12 cellular contexts compared by ENCODE assay signal in genomic region chr5:107557051-107557658, GRCh38.
DNase-seq lines count a peak whose midpoint lies in the region; ATAC-seq and TF ChIP-seq lines count a peak whose summit lies in the region.
"Had no signal": no experiment of that assay in that cellular context is flagged by ENCODE, and none has a peak within 500 bp of the region (broad histone marks: within the 10 kb centered on the region; RNA-seq: fewer than 3 reads in every experiment).

No MANE protein-coding gene starts in this region.

- no peaks in the 10 kb centered on the region for H3K27me3 Mint-ChIP-seq in nephron progenitor cell (ENCODE audit: low read depth, poor library complexity)
- H3K27me3 Mint-ChIP-seq in natural killer cell treated with Interleukin-12 subunit alpha and Interleukin-12 subunit beta and Interleukin-15 and Interleukin-18, amount 100 ng/mL, for 72 hours: peaks cover 0 to 3% of the 10 kb centered on the region in 2 donors

- H3K36me3 ChIP-seq in OCI-LY7 (ENCODE audit: insufficient read depth, low read length): no peaks in the 10 kb centered on the region; the same call in 1 of the 2 replicates
- H3K36me3 ChIP-seq: WERI-Rb-1 had no signal

- H3K27ac Mint-ChIP-seq in nephron progenitor cell: peak overlapping the region; percentile 15
- no peak overlapping the region for H3K27ac Mint-ChIP-seq in natural killer cell treated with Interleukin-12 subunit alpha and Interleukin-12 subunit beta and Interleukin-15 and Interleukin-18, amount 100 ng/mL, for 72 hours

- H3K79me2 ChIP-seq in OCI-LY7 (ENCODE audit: insufficient read depth, low read depth, low read length): no peaks in the 10 kb centered on the region

- no peak overlapping the region for H3K4me3 Mint-ChIP-seq in nephron progenitor cell
- H3K4me3 Mint-ChIP-seq in natural killer cell treated with Interleukin-12 subunit alpha and Interleukin-12 subunit beta and Interleukin-15 and Interleukin-18, amount 100 ng/mL, for 72 hours: no peak overlapping the region

- POLR2A ChIA-PET in OCI-LY7 (lab: Charles Lee): interaction anchor here (0.5 to 15.0 kb wide), 7 partner anchors 9 to 379 kb away, joined by 3 to 218 read pairs (median 3); no protein-coding TSS in a partner anchor

- no peak for TF ChIP-seq CTCF in OCI-LY7 (conservative IDR thresholded peaks at IDR 0.05; ENCODE audit: low read length)
- TF ChIP-seq CTCF in nephron progenitor cell (IDR thresholded peaks at IDR 0.05): no peak

- no TSS peak for BruUV-seq in OCI-LY7 (replicated peaks; lab: Mats Ljungman, UMichigan)

- DNase-seq in ELF-1 (ENCODE audit: low read depth, low spot score): peak; percentile 88
- no peak for DNase-seq in OCI-LY7 (ENCODE audit: low spot score)
- no peak for DNase-seq in epithelial cell of prostate (ENCODE audit: low read depth, low spot score)
- DNase-seq in nephron progenitor cell: peak; percentile 21
- DNase-seq in globus pallidus (ENCODE audit: low spot score): no peak
- DNase-seq in NOMO-1 treated with DMSO at 0.1 percent for 48 hours (lab: John Stamatoyannopoulos, UW; ENCODE audit: unreplicated experiment): no peak
- DNase-seq in natural killer cell treated with Interleukin-12 subunit alpha and Interleukin-12 subunit beta and Interleukin-15 and Interleukin-18, amount 100 ng/mL, for 72 hours (ENCODE audit: low spot score): no peak
- DNase-seq in NCI-H1436 (lab: John Stamatoyannopoulos, UW): no peak
- DNase-seq: hippocampal formation, NCI-H187 treated with DMSO at 0.1 percent for 48 hours, WERI-Rb-1 had no signal

- H3K4me1 Mint-ChIP-seq in nephron progenitor cell: peaks cover 53% of the 10 kb centered on the region
- H3K4me1 Mint-ChIP-seq in natural killer cell treated with Interleukin-12 subunit alpha and Interleukin-12 subunit beta and Interleukin-15 and Interleukin-18, amount 100 ng/mL, for 72 hours (ENCODE audit: low read depth in 2 of 2): peaks cover 5% of the 10 kb centered on the region in 2 donors

- intact Hi-C loops in OCI-LY7 (cut with micrococcal nuclease; ENCODE audit: unreplicated experiment): no loop called here

- peaks cover 46% of the 10 kb centered on the region for H3K4me1 ChIP-seq in OCI-LY7 (ENCODE audit: insufficient read depth, low read length, poor library complexity, severe bottlenecking)

- no peak overlapping the region for H3K27ac ChIP-seq in OCI-LY7 (ENCODE audit: low read depth, low read length, poor library complexity, severe bottlenecking)
- peak overlapping the region; percentile 15 for H3K27ac ChIP-seq in epithelial cell of prostate
- H3K27ac ChIP-seq: skin epidermis, WERI-Rb-1 had no signal

- peaks cover 10% of the 10 kb centered on the region; the same call in 1 of the 2 replicates for H3K9me3 ChIP-seq in OCI-LY7 (ENCODE audit: low read length)

- CTCF ChIA-PET in OCI-LY7 (lab: Charles Lee; ENCODE audit: unreplicated experiment): no interaction called here

- H4K20me1 ChIP-seq in OCI-LY7 (ENCODE audit: insufficient read depth, low read length): no peaks in the 10 kb centered on the region

- H3K36me3 Mint-ChIP-seq in nephron progenitor cell (ENCODE audit: low read depth): peaks cover 3% of the 10 kb centered on the region
- no peaks in the 10 kb centered on the region for H3K36me3 Mint-ChIP-seq in natural killer cell treated with Interleukin-12 subunit alpha and Interleukin-12 subunit beta and Interleukin-15 and Interleukin-18, amount 100 ng/mL, for 72 hours

- H3K4me3 ChIP-seq in OCI-LY7 (ENCODE audit: low read depth, low read length, poor library complexity, severe bottlenecking): no peak overlapping the region
- H3K4me3 ChIP-seq: skin epidermis had no signal

- no peak overlapping the region for H3K4me2 ChIP-seq in OCI-LY7 (ENCODE audit: low read length)

- H2AFZ ChIP-seq in OCI-LY7 (ENCODE audit: low read length): peak overlapping the region; percentile 68

- no peaks in the 10 kb centered on the region for H3K9me2 ChIP-seq in OCI-LY7 (ENCODE audit: insufficient read depth, low read length)

- H3K9me3 Mint-ChIP-seq in nephron progenitor cell: peaks cover 2% of the 10 kb centered on the region
- H3K9me3 Mint-ChIP-seq in natural killer cell treated with Interleukin-12 subunit alpha and Interleukin-12 subunit beta and Interleukin-15 and Interleukin-18, amount 100 ng/mL, for 72 hours: no peaks in the 10 kb centered on the region

- ATAC-seq in natural killer cell treated with Interleukin-12 subunit alpha and Interleukin-12 subunit beta and Interleukin-15 and Interleukin-18, amount 100 ng/mL, for 72 hours: no peak

Comparison
In these comparisons a context has a peak if more than half of its experiments do, and no peak if none do; other contexts are left out.
1. DNase-seq: peak in ELF-1 (single experiment) and nephron progenitor cell (single experiment); none in OCI-LY7 (single experiment), epithelial cell of prostate (single experiment), globus pallidus (single experiment), NOMO-1 treated with DMSO at 0.1 percent for 48 hours (single experiment), natural killer cell treated with Interleukin-12 subunit alpha and Interleukin-12 subunit beta and Interleukin-15 and Interleukin-18, amount 100 ng/mL, for 72 hours (single experiment) and NCI-H1436 (single experiment).